ENCODE assay signal across 22 cellular contexts in the genomic region with DNA sequence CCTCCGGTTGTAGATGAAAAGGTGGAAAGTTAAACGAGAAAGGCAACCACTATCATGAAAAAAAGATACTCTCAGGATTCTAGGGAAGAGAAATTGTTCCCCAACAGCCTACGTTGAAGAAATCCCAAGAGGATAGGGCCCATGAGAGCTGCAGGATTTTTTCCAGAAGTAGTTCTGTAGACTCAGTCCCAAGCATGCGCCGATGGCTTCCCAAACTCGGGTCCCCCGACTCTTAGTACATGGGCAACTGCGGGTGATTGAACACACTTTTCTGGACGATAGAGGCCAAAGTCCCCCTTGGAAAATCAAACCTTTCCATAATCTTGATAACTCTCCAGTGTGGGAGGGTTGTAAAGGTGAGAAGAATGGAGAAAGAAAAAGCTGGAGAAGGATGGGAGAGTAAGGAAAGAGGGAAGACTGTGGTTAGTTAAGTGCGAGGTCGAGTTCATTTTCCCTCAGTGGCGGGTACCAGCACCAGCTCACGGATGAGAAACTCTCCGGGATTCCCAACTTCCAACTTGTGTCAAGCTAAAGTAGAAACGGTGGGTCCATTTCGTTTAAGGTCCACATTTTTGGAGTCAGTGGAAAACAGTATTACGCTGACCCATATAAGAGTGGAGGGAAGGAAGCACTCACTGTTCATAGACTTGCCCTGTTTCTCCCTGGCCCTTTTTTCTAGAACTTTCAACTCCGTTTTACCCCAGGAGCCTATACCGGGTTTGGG. TPM values are rescaled to one million over a fixed set of nuclear protein-coding genes. Genes with fewer than 3 reads are reported as not detected.
DNase-seq lines count a peak whose midpoint lies in the region; TF ChIP-seq lines count a peak whose summit lies in the region.
"Had no signal": no experiment of that assay in that cellular context is flagged by ENCODE, and none has a peak within 500 bp of the region (broad histone marks: within the 10 kb centered on the region; RNA-seq: fewer than 3 reads in every experiment).

No MANE protein-coding gene starts in this region.

- no peak for TF ChIP-seq EP300 in ovary (IDR thresholded peaks at IDR 0.05)

- H3K36me3 ChIP-seq in H7 (replicated peaks; ENCODE audit: control insufficient read depth, insufficient read depth, low read length) (no peaks in the 10 kb centered on the region), iPS DF 6.9 (ENCODE audit: control insufficient read depth, insufficient read depth, low read length) (no peaks in the 10 kb centered on the region), ovary (no peaks in the 10 kb centered on the region)
- H3K36me3 ChIP-seq: esophagus squamous epithelium had no signal

- no peaks in the 10 kb centered on the region for H3K9me3 ChIP-seq in iPS DF 6.9 (ENCODE audit: control insufficient read depth, insufficient read depth, low read length)
- H3K9me3 ChIP-seq in ovary = no peaks in the 10 kb centered on the region
- H3K9me3 ChIP-seq: Caco-2 had no signal

- peaks cover 0 to 4% (median 0%) of the 10 kb centered on the region in 5 experiments for H3K9me3 Mint-ChIP-seq in brain
- no peaks in the 10 kb centered on the region for H3K9me3 Mint-ChIP-seq in progenitor cell of endocrine pancreas (ENCODE audit: low read depth)

- TF ChIP-seq CTCF in brain (conservative IDR thresholded peaks at IDR 0.05) (no peak), progenitor cell of endocrine pancreas (IDR thresholded peaks at IDR 0.05; ENCODE audit: unreplicated experiment) (no peak), ovary (IDR thresholded peaks at IDR 0.05) (no peak)

- WGBS in iPS DF 6.9 (ENCODE audit: insufficient coverage, insufficient read length) = no CpG with 5 or more reads among the region's 19 CpGs
- WGBS in ovary, 3 donors = 6 to 8% (median 8%) methylated on average over 19 of the region's 19 CpGs

- peaks cover 77% of the 10 kb centered on the region for H3K27me3 ChIP-seq in H7 (ENCODE audit: control insufficient read depth, insufficient read depth, low read length)
- H3K27me3 ChIP-seq in iPS DF 6.9 (ENCODE audit: control insufficient read depth, insufficient read depth, low read length) = peaks cover 57% of the 10 kb centered on the region
- H3K27me3 ChIP-seq in ovary = no peaks in the 10 kb centered on the region

- H3K36me3 Mint-ChIP-seq in brain = no peaks in the 10 kb centered on the region
- no peaks in the 10 kb centered on the region for H3K36me3 Mint-ChIP-seq in progenitor cell of endocrine pancreas (ENCODE audit: insufficient read depth)

- H3K4me3 ChIP-seq in H7 (ENCODE audit: insufficient read depth, low read depth, low read length) (peak overlapping the region; percentile 28), iPS DF 6.9 (ENCODE audit: low read length) (peak overlapping the region; percentile 2; the same call in 1 of the 2 replicates), ovary (no peak overlapping the region)
- H3K4me3 ChIP-seq: esophagus squamous epithelium, PC-9 had no signal

- intact Hi-C loops in ovary (cut with DNase I) = loop anchor here in 1 of 4 donors (10.0 kb wide), 1 partner anchor 1369 kb away; no protein-coding TSS in a partner anchor

- H3K4me1 Mint-ChIP-seq in brain (peaks cover 38% of the 10 kb centered on the region), progenitor cell of endocrine pancreas (ENCODE audit: low read depth) (peaks cover 6% of the 10 kb centered on the region)

- H3K4me3 Mint-ChIP-seq in brain (peak overlapping the region; percentile 16 to 87 (median 86)), progenitor cell of endocrine pancreas (ENCODE audit: low read depth) (no peak overlapping the region)

- H3K27ac ChIP-seq in iPS DF 6.9 (ENCODE audit: low read length) (no peak overlapping the region), ovary (no peak overlapping the region)
- H3K27ac ChIP-seq: esophagus squamous epithelium, PC-9 had no signal

- H3K27me3 Mint-ChIP-seq in brain (peaks cover 72% of the 10 kb centered on the region), progenitor cell of endocrine pancreas (peaks cover 92% of the 10 kb centered on the region)

- H3K4me1 ChIP-seq in iPS DF 6.9 (ENCODE audit: control insufficient read depth, insufficient read depth, low read length) (peaks cover 5% of the 10 kb centered on the region; the same call in 1 of the 2 replicates), ovary (ENCODE audit: insufficient read depth) (peaks cover 4% of the 10 kb centered on the region)
- H3K4me1 ChIP-seq: Caco-2 had no signal

- H3K27ac Mint-ChIP-seq in brain (peak overlapping the region in 4 of 5 experiments; percentile 90 to 99 (median 98)), progenitor cell of endocrine pancreas (peak overlapping the region; percentile 82)

- TF ChIP-seq POLR2A in ovary (IDR thresholded peaks at IDR 0.05) = no peak

- DNase-seq in H7 (peak; percentile 62), iPS DF 6.9 (ENCODE audit: low read depth, low spot score) (no peak), progenitor cell of endocrine pancreas (ENCODE audit: low spot score, unreplicated experiment) (no peak), ovary (no peak), NAMALWA (ENCODE audit: low spot score) (no peak)
- no peak for DNase-seq in activated naive CD4-positive, alpha-beta T cell (lab: John Stamatoyannopoulos, UW)
- DNase-seq in stimulated activated CD4-positive, alpha-beta T cell treated with anti-CD3 and anti-CD28 coated beads, Interleukin-4, amount 100 ng/mL, for 1 hour = no peak
- DNase-seq: activated effector memory CD4-positive, alpha-beta T cell treated with Interleukin-2 at 50 U/mL for 16 hours; amygdala; Caco-2; dermis blood vessel endothelial cell; EL; esophagus squamous epithelium; Karpas-422; kidney glomerular epithelial cell; NCI-H774; occipital lobe; PC-9; stimulated activated CD4-positive, alpha-beta T cell treated with anti-CD3 and anti-CD28 coated beads, Interleukin-4, amount 100 ng/mL, for 24 hours; T1000 had no signal

RNA-seq across cellular contexts. Expression of gene ZIC1, which starts 14.6 kb away (rescaled TPM):
- total RNA-seq in H7 (2014; rRNA removed; shearing (Covaris generic)) = 2.0 and 3.5 TPM in 2 replicates
- polyA plus RNA-seq in brain (ENCODE audit: insufficient read depth, low read depth, low replicate concordance) (13.4 TPM), ovary (under 1 TPM in 1 of 2 donors, not detected in 1; 0.10 TPM)
- total RNA-seq in progenitor cell of endocrine pancreas (0.40 and 0.77 TPM in 2 replicates), ovary (under 1 TPM in 3 of 7 donors, not detected in 4; 0.05 to 0.45 (median 0.18) TPM)
- total RNA-seq: Caco-2, dermis blood vessel endothelial cell, esophagus squamous epithelium, mononuclear cell, PC-9 had no signal

RNA-seq across cellular contexts. Expression of gene ZIC4, which starts 17.4 kb away (rescaled TPM):
- total RNA-seq in H7 (2014; rRNA removed; shearing (Covaris generic)) = 0.59 TPM in 1 of 2 replicates, not detected in the other
- polyA plus RNA-seq in brain (ENCODE audit: insufficient read depth, low read depth, low replicate concordance) (0.49 TPM), ovary (not detected)
- total RNA-seq in progenitor cell of endocrine pancreas (not detected in 2 replicates), ovary (not detected)
- total RNA-seq: Caco-2, dermis blood vessel endothelial cell, esophagus squamous epithelium, mononuclear cell, PC-9 had no signal
